In genomic region chr14:94110552-94111181, GRCh38 we compare ENCODE assay signal across 10 cellular contexts. TPM values are rescaled to one million over a fixed set of nuclear protein-coding genes. Genes with fewer than 3 reads are reported as not detected.
A peak's percentile ranks its signal among the peaks of the same experiment; 100 is the strongest.
DNase-seq lines count a peak whose midpoint lies in the region; ATAC-seq and TF ChIP-seq lines count a peak whose summit lies in the region.
"Had no signal": no experiment of that assay in that cellular context is flagged by ENCODE, and none has a peak within 500 bp of the region (broad histone marks: within the 10 kb centered on the region; RNA-seq: fewer than 3 reads in every experiment).

IFI27 (plus strand) TSS chr14:94110736.

- no peak within 1 kb of the TSS for H3K9ac ChIP-seq in liver (ENCODE audit: low read depth in 1 of 2, low read length in 2 of 2)

- peak; percentile 21 to 76 for TF ChIP-seq POLR2A in tibial nerve (IDR thresholded peaks at IDR 0.05)

- H3K27ac Mint-ChIP-seq in T-helper 2 cell treated with Interferon-gamma antibody and Interleukin-4, amounts not matched to agents 5 μg/mL and 100 μg/mL, for 36 hours = no peak within 1 kb of the TSS
- H3K27ac Mint-ChIP-seq: effector memory CD8-positive, alpha-beta T cell had no signal

- no peak for DNase-seq in T-helper 2 cell treated with Interferon-gamma antibody and Interleukin-4, amounts not matched to agents 5 μg/mL and 100 μg/mL, for 36 hours (ENCODE audit: low spot score)
- DNase-seq in T-helper 2 cell (no peak), dermis blood vessel endothelial cell (peak; percentile 70), tibial nerve (ENCODE audit: low spot score in 2 of 2) (peak; percentile 59 to 78), NCI-H82 (lab: John Stamatoyannopoulos, UW) (no peak)
- DNase-seq: effector memory CD8-positive, alpha-beta T cell; stimulated activated CD4-positive, alpha-beta T cell treated with anti-CD3 and anti-CD28 coated beads, Interleukin-4, amount 100 ng/mL, for 1 hour had no signal

- peak within 1 kb of the TSS; percentile 9 for H3K4me3 Mint-ChIP-seq in T-helper 2 cell treated with Interferon-gamma antibody and Interleukin-4, amounts not matched to agents 5 μg/mL and 100 μg/mL, for 36 hours
- H3K4me3 Mint-ChIP-seq: effector memory CD8-positive, alpha-beta T cell had no signal

- H3K36me3 ChIP-seq in liver (ENCODE audit: control insufficient read depth in 4 of 4, insufficient read depth in 3 of 4, low read depth in 1 of 4, low read length in 3 of 4) (no peaks in the 10 kb centered on the region), tibial nerve (no peaks in the 10 kb centered on the region)

- no peaks in the 10 kb centered on the region for H3K27me3 ChIP-seq in liver (ENCODE audit: control insufficient read depth in 4 of 4, insufficient read depth in 4 of 4, low read length in 3 of 4)
- H3K27me3 ChIP-seq in tibial nerve = no peaks in the 10 kb centered on the region

- ATAC-seq in HG03045 (IDR thresholded peaks at IDR 0.05; ENCODE audit: unreplicated experiment) (no peak), HG03565 (IDR thresholded peaks at IDR 0.05; ENCODE audit: unreplicated experiment) (no peak)
- ATAC-seq: effector memory CD8-positive, alpha-beta T cell had no signal

- TF ChIP-seq CTCF in liver (IDR thresholded peaks at IDR 0.05; ENCODE audit: low read depth, low read length, missing input control) (no peak), tibial nerve (IDR thresholded peaks at IDR 0.05) (no peak)

- no peaks in the 10 kb centered on the region for H3K36me3 Mint-ChIP-seq in T-helper 2 cell treated with Interferon-gamma antibody and Interleukin-4, amounts not matched to agents 5 μg/mL and 100 μg/mL, for 36 hours (ENCODE audit: low read depth)

- peak in 1 of 2 donors; percentile 89 for TF ChIP-seq EP300 in tibial nerve (IDR thresholded peaks at IDR 0.05)

- H3K4me3 ChIP-seq in liver (ENCODE audit: low read depth in 1 of 3, low read length in 3 of 3) (peak within 1 kb of the TSS in 2 of 3 donors; percentile 8 to 18), tibial nerve (peak within 1 kb of the TSS; percentile 26 to 56 (median 38))

- TF ChIP-seq RAD21 in liver (IDR thresholded peaks at IDR 0.05) = no peak

- peaks cover 4% of the 10 kb centered on the region for H3K4me1 Mint-ChIP-seq in T-helper 2 cell treated with Interferon-gamma antibody and Interleukin-4, amounts not matched to agents 5 μg/mL and 100 μg/mL, for 36 hours (ENCODE audit: low read depth)

- no peaks in the 10 kb centered on the region for H3K9me3 ChIP-seq in liver (ENCODE audit: control insufficient read depth in 4 of 4, low read length in 3 of 4)
- H3K9me3 ChIP-seq in tibial nerve = no peaks in the 10 kb centered on the region

- WGBS in liver = 75% methylated on average over 14 of the region's 14 CpGs
- WGBS in tibial nerve, 2 donors = 54 to 56% methylated on average over 14 of the region's 14 CpGs

- H3K4me1 ChIP-seq in liver (ENCODE audit: control insufficient read depth in 4 of 4, insufficient read depth in 4 of 4, low read length in 3 of 4) (peaks cover 0 to 9% (median 3%) of the 10 kb centered on the region in 4 donors), tibial nerve (peaks cover 0 to 43% (median 13%) of the 10 kb centered on the region in 4 donors)

- no peaks in the 10 kb centered on the region for H3K27me3 Mint-ChIP-seq in T-helper 2 cell treated with Interferon-gamma antibody and Interleukin-4, amounts not matched to agents 5 μg/mL and 100 μg/mL, for 36 hours (ENCODE audit: low read depth)

- no peaks in the 10 kb centered on the region for H3K9me3 Mint-ChIP-seq in T-helper 2 cell treated with Interferon-gamma antibody and Interleukin-4, amounts not matched to agents 5 μg/mL and 100 μg/mL, for 36 hours
- H3K9me3 Mint-ChIP-seq: effector memory CD8-positive, alpha-beta T cell had no signal

- peak within 1 kb of the TSS; percentile 39 to 55 for H3K27ac ChIP-seq in liver (ENCODE audit: low read depth in 1 of 2, low read length in 2 of 2)
- H3K27ac ChIP-seq in tibial nerve = peak within 1 kb of the TSS; percentile 84 to 94 (median 88)

TF ChIP-seq in liver, 16 proteins besides CTCF, POLR2A, EP300 and RAD21:
- no peak for TF ChIP-seq JUND (IDR thresholded peaks at IDR 0.05)
- no peak for TF ChIP-seq TAF1 (conservative IDR thresholded peaks at IDR 0.05)
- no peak for TF ChIP-seq GABPA (IDR thresholded peaks at IDR 0.05 in 1 of 2, conservative IDR thresholded peaks at IDR 0.05 in 1 of 2)
- TF ChIP-seq, protein P1, sequence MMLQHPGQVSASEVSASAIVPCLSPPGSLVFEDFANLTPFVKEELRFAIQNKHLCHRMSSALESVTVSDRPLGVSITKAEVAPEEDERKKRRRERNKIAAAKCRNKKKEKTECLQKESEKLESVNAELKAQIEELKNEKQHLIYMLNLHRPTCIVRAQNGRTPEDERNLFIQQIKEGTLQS (IDR thresholded peaks at IDR 0.05) = no peak
- TF ChIP-seq HNF4G (IDR thresholded peaks at IDR 0.05) = no peak
- no peak for TF ChIP-seq SP1 (IDR thresholded peaks at IDR 0.05)
- no peak for TF ChIP-seq HNF4A (conservative IDR thresholded peaks at IDR 0.05)
- TF ChIP-seq FOXA2 (IDR thresholded peaks at IDR 0.05) = no peak
- TF ChIP-seq, protein P2, sequence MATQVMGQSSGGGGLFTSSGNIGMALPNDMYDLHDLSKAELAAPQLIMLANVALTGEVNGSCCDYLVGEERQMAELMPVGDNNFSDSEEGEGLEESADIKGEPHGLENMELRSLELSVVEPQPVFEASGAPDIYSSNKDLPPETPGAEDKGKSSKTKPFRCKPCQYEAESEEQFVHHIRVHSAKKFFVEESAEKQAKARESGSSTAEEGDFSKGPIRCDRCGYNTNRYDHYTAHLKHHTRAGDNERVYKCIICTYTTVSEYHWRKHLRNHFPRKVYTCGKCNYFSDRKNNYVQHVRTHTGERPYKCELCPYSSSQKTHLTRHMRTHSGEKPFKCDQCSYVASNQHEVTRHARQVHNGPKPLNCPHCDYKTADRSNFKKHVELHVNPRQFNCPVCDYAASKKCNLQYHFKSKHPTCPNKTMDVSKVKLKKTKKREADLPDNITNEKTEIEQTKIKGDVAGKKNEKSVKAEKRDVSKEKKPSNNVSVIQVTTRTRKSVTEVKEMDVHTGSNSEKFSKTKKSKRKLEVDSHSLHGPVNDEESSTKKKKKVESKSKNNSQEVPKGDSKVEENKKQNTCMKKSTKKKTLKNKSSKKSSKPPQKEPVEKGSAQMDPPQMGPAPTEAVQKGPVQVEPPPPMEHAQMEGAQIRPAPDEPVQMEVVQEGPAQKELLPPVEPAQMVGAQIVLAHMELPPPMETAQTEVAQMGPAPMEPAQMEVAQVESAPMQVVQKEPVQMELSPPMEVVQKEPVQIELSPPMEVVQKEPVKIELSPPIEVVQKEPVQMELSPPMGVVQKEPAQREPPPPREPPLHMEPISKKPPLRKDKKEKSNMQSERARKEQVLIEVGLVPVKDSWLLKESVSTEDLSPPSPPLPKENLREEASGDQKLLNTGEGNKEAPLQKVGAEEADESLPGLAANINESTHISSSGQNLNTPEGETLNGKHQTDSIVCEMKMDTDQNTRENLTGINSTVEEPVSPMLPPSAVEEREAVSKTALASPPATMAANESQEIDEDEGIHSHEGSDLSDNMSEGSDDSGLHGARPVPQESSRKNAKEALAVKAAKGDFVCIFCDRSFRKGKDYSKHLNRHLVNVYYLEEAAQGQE (IDR thresholded peaks at IDR 0.05) = no peak
- TF ChIP-seq, protein P3, sequence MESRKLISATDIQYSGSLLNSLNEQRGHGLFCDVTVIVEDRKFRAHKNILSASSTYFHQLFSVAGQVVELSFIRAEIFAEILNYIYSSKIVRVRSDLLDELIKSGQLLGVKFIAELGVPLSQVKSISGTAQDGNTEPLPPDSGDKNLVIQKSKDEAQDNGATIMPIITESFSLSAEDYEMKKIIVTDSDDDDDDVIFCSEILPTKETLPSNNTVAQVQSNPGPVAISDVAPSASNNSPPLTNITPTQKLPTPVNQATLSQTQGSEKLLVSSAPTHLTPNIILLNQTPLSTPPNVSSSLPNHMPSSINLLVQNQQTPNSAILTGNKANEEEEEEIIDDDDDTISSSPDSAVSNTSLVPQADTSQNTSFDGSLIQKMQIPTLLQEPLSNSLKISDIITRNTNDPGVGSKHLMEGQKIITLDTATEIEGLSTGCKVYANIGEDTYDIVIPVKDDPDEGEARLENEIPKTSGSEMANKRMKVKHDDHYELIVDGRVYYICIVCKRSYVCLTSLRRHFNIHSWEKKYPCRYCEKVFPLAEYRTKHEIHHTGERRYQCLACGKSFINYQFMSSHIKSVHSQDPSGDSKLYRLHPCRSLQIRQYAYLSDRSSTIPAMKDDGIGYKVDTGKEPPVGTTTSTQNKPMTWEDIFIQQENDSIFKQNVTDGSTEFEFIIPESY (IDR thresholded peaks at IDR 0.05) = no peak
- no peak for TF ChIP-seq YY1 (IDR thresholded peaks at IDR 0.05)
- no peak for TF ChIP-seq NR2F2 (IDR thresholded peaks at IDR 0.05)
- no peak for TF ChIP-seq EGR1 (IDR thresholded peaks at IDR 0.05; ENCODE audit: low read depth in 2 of 2)
- no peak for TF ChIP-seq FOXA1 (IDR thresholded peaks at IDR 0.05)

RNA-seq across cellular contexts. Expression of gene IFI27, which starts in this region (rescaled TPM):
- total RNA-seq in dermis blood vessel endothelial cell (75.5 and 375 TPM in 2 replicates), liver (10 to 100 TPM; 12.7 to 25.8 TPM), tibial nerve (100 to 1,000 TPM; 118 to 502 (median 368) TPM)
- 100 to 1,000 TPM in 1 of 2 donors, 10 to 100 TPM in 1; 58.6 to 170 TPM for polyA plus RNA-seq in liver

Comparison
In these comparisons a context has a peak if more than half of its experiments do, and no peak if none do; other contexts are left out.
1. DNase-seq: peak in dermis blood vessel endothelial cell (single experiment) and tibial nerve (2 of 2); none in T-helper 2 cell treated with Interferon-gamma antibody and Interleukin-4, amounts not matched to agents 5 μg/mL and 100 μg/mL, for 36 hours (single experiment), T-helper 2 cell (0 of 5) and NCI-H82 (single experiment).